20 cellular contexts compared by ENCODE assay signal in the genomic region with DNA sequence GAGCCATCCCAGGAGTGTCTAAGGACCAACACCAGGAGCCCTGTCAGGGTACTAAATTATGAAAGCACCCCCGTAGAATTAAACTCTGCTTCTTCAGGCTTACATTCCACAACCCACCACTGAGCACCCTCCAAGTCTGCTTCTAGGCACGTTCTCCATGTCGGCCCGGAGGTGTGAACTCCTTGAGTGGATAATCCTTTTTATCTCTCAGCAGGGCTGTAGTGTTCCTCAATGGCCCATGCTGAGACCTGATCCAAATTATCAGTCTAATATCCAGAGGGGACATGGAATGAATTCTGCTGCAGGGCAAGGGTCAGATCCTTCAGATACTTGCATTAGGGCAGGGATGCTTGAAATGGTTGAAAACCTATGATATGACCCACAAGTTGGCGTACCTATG.
DNase-seq lines count a peak whose midpoint lies in the region; ATAC-seq lines count a peak whose summit lies in the region.
"Had no signal": no experiment of that assay in that cellular context is flagged by ENCODE, and none has a peak within 500 bp of the region (broad histone marks: within the 10 kb centered on the region; RNA-seq: fewer than 3 reads in every experiment).

No MANE protein-coding gene starts in this region.

- no peak overlapping the region for H2BK12ac ChIP-seq in trophoblast cell (ENCODE audit: low read length)

- H4K91ac ChIP-seq in trophoblast cell (ENCODE audit: low read depth, low read length): no peak overlapping the region

- H3K4me3 ChIP-seq in mesendoderm (ENCODE audit: low read length) (no peak overlapping the region), trophoblast cell (ENCODE audit: low read depth, low read length) (no peak overlapping the region)
- H3K4me3 ChIP-seq: A549; BLaER1 treated with 17β-estradiol and CSF1 and Interleukin-3, amounts not matched to agents 10 nM and 100 nM; HAP-1 had no signal

- H2BK15ac ChIP-seq in mesendoderm (replicated peaks; ENCODE audit: low read depth): no peak overlapping the region

- H3K9me3 Mint-ChIP-seq in T-cell: no peaks in the 10 kb centered on the region
- H3K9me3 Mint-ChIP-seq in activated CD4-positive, alpha-beta T cell treated with anti-CD3 and anti-CD28 coated beads, Interleukin-2, amount 10 ng/mL, durations not matched to agents 24 days and 14 days: no peaks in the 10 kb centered on the region
- H3K9me3 Mint-ChIP-seq: CD4-positive, alpha-beta T cell; HFFc6 had no signal

- no peaks in the 10 kb centered on the region for H3K9me3 ChIP-seq in trophoblast cell (ENCODE audit: insufficient read depth, low read depth, low read length)
- H3K9me3 ChIP-seq: BE2C, HAP-1 had no signal

- intact Hi-C loops in activated CD4-positive, alpha-beta T cell treated with anti-CD3 and anti-CD28 coated beads, Interleukin-2, amount 10 ng/mL, durations not matched to agents 24 days and 14 days (cut with micrococcal nuclease): no loop called here

- no peak for ATAC-seq in T-cell (replicated peaks in 1 of 4)
- ATAC-seq: A549 had no signal

- H3K79me2 ChIP-seq in mesendoderm (ENCODE audit: control insufficient read depth, insufficient read depth, low read length): no peaks in the 10 kb centered on the region
- H3K79me2 ChIP-seq in trophoblast cell (ENCODE audit: control insufficient read depth, insufficient read depth, low read length, poor library complexity): no peaks in the 10 kb centered on the region

- H3K4me2 ChIP-seq in mesendoderm (ENCODE audit: low read length) (no peak overlapping the region), trophoblast cell (ENCODE audit: low read length) (no peak overlapping the region)
- H3K4me2 ChIP-seq: A549; BLaER1 treated with 17β-estradiol and CSF1 and Interleukin-3, amounts not matched to agents 10 nM and 100 nM had no signal

- H3K18ac ChIP-seq in mesendoderm (ENCODE audit: low read length) (no peak overlapping the region), trophoblast cell (ENCODE audit: low read length) (no peak overlapping the region)

- H3K36me3 Mint-ChIP-seq in T-cell: no peaks in the 10 kb centered on the region
- no peaks in the 10 kb centered on the region for H3K36me3 Mint-ChIP-seq in activated CD4-positive, alpha-beta T cell treated with anti-CD3 and anti-CD28 coated beads, Interleukin-2, amount 10 ng/mL, durations not matched to agents 24 days and 14 days (ENCODE audit: low read depth)

- POLR2A ChIA-PET in T-cell (lab: Charles Lee): no interaction called here

- H4K5ac ChIP-seq in mesendoderm (ENCODE audit: low read length): no peak overlapping the region

- H2AK5ac ChIP-seq in mesendoderm (ENCODE audit: low read length) (peak overlapping the region; percentile 20), trophoblast cell (ENCODE audit: low read length) (no peak overlapping the region)

- H3K36me3 ChIP-seq in mesendoderm (ENCODE audit: control insufficient read depth, insufficient read depth, low read length): no peaks in the 10 kb centered on the region
- no peaks in the 10 kb centered on the region for H3K36me3 ChIP-seq in trophoblast cell (ENCODE audit: control insufficient read depth in 1 of 2, insufficient read depth in 2 of 2, low read length in 2 of 2)
- H3K36me3 ChIP-seq: BE2C, HAP-1 had no signal

- H3K9ac ChIP-seq in mesendoderm (ENCODE audit: low read length): no peak overlapping the region
- peak overlapping the region; percentile 21 for H3K9ac ChIP-seq in trophoblast cell (ENCODE audit: low read length)
- H3K9ac ChIP-seq: BLaER1 treated with 17β-estradiol and CSF1 and Interleukin-3, amounts not matched to agents 10 nM and 100 nM had no signal

- peak overlapping the region; percentile 63 to 89 for H3K27ac Mint-ChIP-seq in T-cell
- H3K27ac Mint-ChIP-seq in activated CD4-positive, alpha-beta T cell treated with anti-CD3 and anti-CD28 coated beads, Interleukin-2, amount 10 ng/mL, durations not matched to agents 24 days and 14 days: no peak overlapping the region
- H3K27ac Mint-ChIP-seq: HFFc6 had no signal

- CTCF ChIA-PET in T-cell (lab: Charles Lee): interaction anchor here in 1 of 2 donors (0.5 to 1.3 kb wide), 5 partner anchors 40 to 834 kb away, joined by 3 to 4 read pairs (median 3); no protein-coding TSS in a partner anchor

- DNase-seq in T-cell (no peak), mesendoderm (peak; percentile 79), trophoblast cell (no peak), T-helper 1 cell (no peak), NCI-H2029 treated with DMSO at 0.1 percent for 48 hours (lab: John Stamatoyannopoulos, UW) (no peak), NCI-H345 (lab: John Stamatoyannopoulos, UW) (no peak)
- DNase-seq in activated CD4-positive, alpha-beta T cell treated with anti-CD3 and anti-CD28 coated beads, Interleukin-2, amount 10 ng/mL, durations not matched to agents 24 days and 14 days: no peak
- DNase-seq: 8988T; ACHN; AML-193; BE2C; Calu3; CD4-positive, alpha-beta T cell; COR-L47; DND-41; GOT3; HFFc6 had no signal

- H3K14ac ChIP-seq in trophoblast cell (ENCODE audit: low read length): no peak overlapping the region

- no peak overlapping the region for H3K4me3 Mint-ChIP-seq in T-cell
- H3K4me3 Mint-ChIP-seq in activated CD4-positive, alpha-beta T cell treated with anti-CD3 and anti-CD28 coated beads, Interleukin-2, amount 10 ng/mL, durations not matched to agents 24 days and 14 days: no peak overlapping the region
- H3K4me3 Mint-ChIP-seq: CD4-positive, alpha-beta T cell; HFFc6 had no signal

- no peak overlapping the region for H2BK5ac ChIP-seq in mesendoderm (ENCODE audit: low read length)
- H2BK5ac ChIP-seq in trophoblast cell (ENCODE audit: low read depth, low read length, poor library complexity): no peak overlapping the region

- WGBS in mesendoderm (ENCODE audit: extremely low coverage, insufficient coverage, low lambda C conversion rate): no CpG with 5 or more reads among the region's 5 CpGs
- WGBS in trophoblast cell (ENCODE audit: extremely low coverage, insufficient coverage, insufficient read length): no CpG with 5 or more reads among the region's 5 CpGs

- peaks cover 14% of the 10 kb centered on the region for H3K4me1 ChIP-seq in mesendoderm (ENCODE audit: control insufficient read depth, low read depth, low read length)
- peaks cover 0 to 2% of the 10 kb centered on the region in 2 experiments for H3K4me1 ChIP-seq in trophoblast cell (ENCODE audit: control insufficient read depth in 1 of 2, insufficient read depth in 2 of 2, low read length in 2 of 2)
- H3K4me1 ChIP-seq: A549, HAP-1 had no signal

- no peaks in the 10 kb centered on the region for H3K79me1 ChIP-seq in mesendoderm (ENCODE audit: low read length)
- H3K79me1 ChIP-seq in trophoblast cell (ENCODE audit: low read length): no peaks in the 10 kb centered on the region

- peaks cover 29 to 49% (median 36%) of the 10 kb centered on the region in 3 donors for H3K4me1 Mint-ChIP-seq in T-cell
- H3K4me1 Mint-ChIP-seq in activated CD4-positive, alpha-beta T cell treated with anti-CD3 and anti-CD28 coated beads, Interleukin-2, amount 10 ng/mL, durations not matched to agents 24 days and 14 days: peaks cover 23% of the 10 kb centered on the region

- H3K4ac ChIP-seq in mesendoderm (ENCODE audit: low read depth, low read length): no peak overlapping the region
- no peak overlapping the region for H3K4ac ChIP-seq in trophoblast cell (ENCODE audit: low read depth, low read length)

- no peak overlapping the region for H4K8ac ChIP-seq in mesendoderm (ENCODE audit: low read depth, low read length)
- H4K8ac ChIP-seq in trophoblast cell (ENCODE audit: low read depth, low read length): no peak overlapping the region

- H4K12ac ChIP-seq in trophoblast cell (ENCODE audit: low read depth, low read length): no peak overlapping the region

- no peak overlapping the region for H3K23ac ChIP-seq in mesendoderm (ENCODE audit: low read length)
- H3K23ac ChIP-seq in trophoblast cell (ENCODE audit: low read length): no peak overlapping the region

- H3K27me3 ChIP-seq in mesendoderm (ENCODE audit: insufficient read depth, low read length, poor library complexity): no peaks in the 10 kb centered on the region
- no peaks in the 10 kb centered on the region for H3K27me3 ChIP-seq in trophoblast cell (ENCODE audit: insufficient read depth, low read length)
- H3K27me3 ChIP-seq: BE2C; BLaER1 treated with 17β-estradiol and CSF1 and Interleukin-3, amounts not matched to agents 10 nM and 100 nM had no signal

- no peak overlapping the region for H3K56ac ChIP-seq in mesendoderm (ENCODE audit: low read length)

- H3K27ac ChIP-seq in mesendoderm (ENCODE audit: low read depth, low read length) (no peak overlapping the region), trophoblast cell (ENCODE audit: low read depth, low read length) (no peak overlapping the region)
- H3K27ac ChIP-seq: A549; BLaER1 treated with 17β-estradiol and CSF1 and Interleukin-3, amounts not matched to agents 10 nM and 100 nM had no signal

- no peak overlapping the region for H2AFZ ChIP-seq in trophoblast cell (ENCODE audit: insufficient read depth, low read length, poor library complexity)

- H2BK120ac ChIP-seq in mesendoderm (ENCODE audit: low read depth, low read length) (no peak overlapping the region), trophoblast cell (ENCODE audit: insufficient read depth, low read length, poor library complexity) (no peak overlapping the region)

- H3K27me3 Mint-ChIP-seq in T-cell: no peaks in the 10 kb centered on the region
- H3K27me3 Mint-ChIP-seq in activated CD4-positive, alpha-beta T cell treated with anti-CD3 and anti-CD28 coated beads, Interleukin-2, amount 10 ng/mL, durations not matched to agents 24 days and 14 days: no peaks in the 10 kb centered on the region
- H3K27me3 Mint-ChIP-seq: CD4-positive, alpha-beta T cell had no signal
